ENCODE assay signal across 12 cellular contexts in genomic region chr9:120974181-120974580, GRCh38.
"Had no signal": no experiment of that assay in that cellular context is flagged by ENCODE, and none has a peak within 500 bp of the region (broad histone marks: within the 10 kb centered on the region; RNA-seq: fewer than 3 reads in every experiment).

No MANE protein-coding gene starts in this region.

- ATAC-seq: sciatic nerve had no signal

- H3K4me3 ChIP-seq: heart right ventricle, upper lobe of left lung had no signal

- H3K27me3 Mint-ChIP-seq: activated naive CD8-positive, alpha-beta T cell; progenitor cell of endocrine pancreas had no signal

- H3K27ac Mint-ChIP-seq: progenitor cell of endocrine pancreas had no signal

- H3K27ac ChIP-seq: heart right ventricle, upper lobe of left lung had no signal

- H3K4me3 Mint-ChIP-seq: activated naive CD8-positive, alpha-beta T cell had no signal

- H3K36me3 ChIP-seq: heart right ventricle had no signal

- DNase-seq: activated CD4-positive, alpha-beta T cell treated with anti-CD3 and anti-CD28 coated beads, Interleukin-2, amount 50 U/mL, for 1 hour; activated gamma-delta T cell; activated T-cell treated with anti-CD3 and anti-CD28 coated beads, Interleukin-2, amount 50 U/mL, for 1 hour; anterior cingulate cortex; heart right ventricle; kidney glomerular epithelial cell; stimulated activated CD4-positive, alpha-beta T cell treated with anti-CD3 and anti-CD28 coated beads, Interleukin-2, amount 100 ng/mL, for 24 hours; stimulated activated naive CD8-positive, alpha-beta T cell treated with anti-CD3 and anti-CD28 coated beads, Interleukin-15, Interleukin-2, amounts not matched to agents 100 U/mL and 50 U/mL, for 24 hours; upper lobe of left lung had no signal

- H3K36me3 Mint-ChIP-seq: activated naive CD8-positive, alpha-beta T cell had no signal

- H3K27me3 ChIP-seq: heart right ventricle, upper lobe of left lung had no signal

- H3K4me1 ChIP-seq: upper lobe of left lung had no signal
